ENCODE assay signal across 13 cellular contexts in genomic region chr1:8937051-8937450, GRCh38. TPM values are rescaled to one million over a fixed set of nuclear protein-coding genes. Genes with fewer than 3 reads are reported as not detected.
DNase-seq lines count a peak whose midpoint lies in the region; ATAC-seq, FAIRE-seq and TF ChIP-seq lines count a peak whose summit lies in the region.
"Not testable (repeated sequence)": the region's sequence is repeated elsewhere in the genome, so short reads cannot be mapped to it uniquely, and the experiment has no call there.
"Had no signal": no experiment of that assay in that cellular context is flagged by ENCODE, and none has a peak within 500 bp of the region (broad histone marks: within the 10 kb centered on the region; RNA-seq: fewer than 3 reads in every experiment).

No MANE protein-coding gene starts in this region.

- not testable (repeated sequence) for H3K36me3 ChIP-seq in K562 (ENCODE audit: control insufficient read depth, insufficient read depth, low read length); left ventricle myocardium inferior; neutrophil

- H3K4me1 ChIP-seq in K562 (replicated peaks in 1 of 2; ENCODE audit: control insufficient read depth in 2 of 2, insufficient read depth in 2 of 2, low read length in 2 of 2) = not testable (repeated sequence)
- H3K4me1 ChIP-seq in left ventricle myocardium inferior (peaks cover 12% of the 10 kb centered on the region), neutrophil (ENCODE audit: control insufficient read depth in 1 of 2, insufficient read depth in 1 of 2, low read depth in 1 of 2, low read length in 1 of 2) (peaks cover 42% of the 10 kb centered on the region in 2 experiments)

- not testable (repeated sequence) for TF ChIP-seq CTCF in HL-60 (IDR thresholded peaks at IDR 0.05; ENCODE audit: insufficient read depth, low read length); K562 (IDR thresholded peaks at IDR 0.05 in 2 of 3, conservative IDR thresholded peaks at IDR 0.05 in 1 of 3; ENCODE audit: insufficient read depth in 2 of 3, low read depth in 1 of 3, low read length in 3 of 3); left ventricle myocardium inferior (IDR thresholded peaks at IDR 0.05; ENCODE audit: borderline replicate concordance); neutrophil (IDR thresholded peaks at IDR 0.05)

- not testable (repeated sequence) for DNase-seq in HL-60 (ENCODE audit: low read depth in 1 of 2, low spot score in 1 of 2); T-helper 17 cell; K562 (ENCODE audit: extremely low read depth in 1 of 4, low spot score in 3 of 4); left ventricle myocardium inferior

- BruUV-seq in K562 (replicated peaks; lab: Mats Ljungman, UMichigan) = not testable (repeated sequence)

- not testable (repeated sequence) for H3K79me2 ChIP-seq in K562 (ENCODE audit: control insufficient read depth, insufficient read depth, low read length)

- not testable (repeated sequence) for H3K9me3 Mint-ChIP-seq in activated naive CD8-positive, alpha-beta T cell (ENCODE audit: low read depth)

- not testable (repeated sequence) for H3K36me3 Mint-ChIP-seq in T-helper 17 cell (ENCODE audit: low read depth); activated naive CD8-positive, alpha-beta T cell

- TF ChIP-seq POLR2A in K562 (conservative IDR thresholded peaks at IDR 0.05) = not testable (repeated sequence)

- H3K27ac ChIP-seq in HL-60 (replicated peaks) (peak overlapping the region; percentile 75), left ventricle myocardium inferior (replicated peaks) (peak overlapping the region; percentile 51), neutrophil (peak overlapping the region; percentile 70)
- not testable (repeated sequence) for H3K27ac ChIP-seq in K562 (ENCODE audit: extremely low read depth, low read depth, low read length)

- H3K27me3 ChIP-seq in HL-60 (ENCODE audit: insufficient read depth, poor library complexity, severe bottlenecking); left ventricle myocardium inferior (ENCODE audit: low read depth); neutrophil: not testable (repeated sequence)
- peaks cover 24 to 32% of the 10 kb centered on the region in 2 experiments for H3K27me3 ChIP-seq in K562 (ENCODE audit: control insufficient read depth in 2 of 2, insufficient read depth in 2 of 2, low read length in 2 of 2)

- H3K4me3 ChIP-seq in HL-60 (replicated peaks; ENCODE audit: insufficient read depth, low read length); K562; left ventricle myocardium inferior; neutrophil (ENCODE audit: low read depth in 1 of 2, low read length in 1 of 2): not testable (repeated sequence)

- not testable (repeated sequence) for H4K20me1 ChIP-seq in K562 (replicated peaks; ENCODE audit: control insufficient read depth, insufficient read depth, low read length)

- H3K9me3 ChIP-seq in T-helper 17 cell (ENCODE audit: control insufficient read depth, low read length, poor library complexity, severe bottlenecking); K562 (replicated peaks; ENCODE audit: control insufficient read depth, insufficient read depth, low read depth, low read length); left ventricle myocardium inferior (replicated peaks); neutrophil: not testable (repeated sequence)

- H3K4me2 ChIP-seq in K562 (ENCODE audit: insufficient read depth, low read length) = not testable (repeated sequence)

- H3K27ac Mint-ChIP-seq in T-helper 17 cell = peak overlapping the region; percentile 9
- peak overlapping the region; percentile 96 for H3K27ac Mint-ChIP-seq in activated naive CD8-positive, alpha-beta T cell

- H2AFZ ChIP-seq in K562 (ENCODE audit: low read depth, low read length) = not testable (repeated sequence)

- CTCF ChIA-PET in K562 (lab: Yijun Ruan, JAX; ENCODE audit: low intra/inter-chr PET ratio) = interaction anchor here (0.7 kb wide), 1 partner anchor 28 kb away, joined by 3 read pairs; no protein-coding TSS in a partner anchor

- intact Hi-C loops in K562 (cut with micrococcal nuclease); left ventricle myocardium inferior (cut with micrococcal nuclease): not testable (repeated sequence)

- H3K9me1 ChIP-seq in K562 (ENCODE audit: control insufficient read depth, insufficient read depth, low read length) = not testable (repeated sequence)

- not testable (repeated sequence) for ATAC-seq in T-helper 17 cell, K562

- in situ Hi-C loops in K562 (cut with MboI) = not testable (repeated sequence)

- H3K4me3 Mint-ChIP-seq in T-helper 17 cell; activated naive CD8-positive, alpha-beta T cell: not testable (repeated sequence)

- POLR2A ChIA-PET in K562 (lab: Yijun Ruan, JAX) = interaction anchor here (0.5 to 0.6 kb wide), 2 partner anchors 13 to 19 kb away, joined by 3 to 7 read pairs; no protein-coding TSS in a partner anchor

- not testable (repeated sequence) for TF ChIP-seq RAD21 in K562 (CRISPR knock-in tag; conservative IDR thresholded peaks at IDR 0.05 in 1 of 2, IDR thresholded peaks at IDR 0.05 in 1 of 2)

- FAIRE-seq in K562 (lab: Jason Lieb, UNC) = not testable (repeated sequence)

- H3K9ac ChIP-seq in K562 (ENCODE audit: insufficient read depth in 1 of 2, low read depth in 2 of 2, low read length in 2 of 2) = not testable (repeated sequence)

- H3K27me3 Mint-ChIP-seq in T-helper 17 cell; activated naive CD8-positive, alpha-beta T cell: not testable (repeated sequence)

- H3K4me1 Mint-ChIP-seq in T-helper 17 cell = peaks cover 35% of the 10 kb centered on the region
- H3K4me1 Mint-ChIP-seq in activated naive CD8-positive, alpha-beta T cell (ENCODE audit: low read depth) = peaks cover 55% of the 10 kb centered on the region

- TF ChIP-seq EP300 in K562 (IDR thresholded peaks at IDR 0.05; ENCODE audit: low read length) = not testable (repeated sequence)

- 11% methylated on average over 7 of the region's 7 CpGs for WGBS in K562 (ENCODE audit: insufficient coverage, low coverage, missing lambda C conversion rate)

TF ChIP-seq in K562, 482 proteins besides CTCF, POLR2A, EP300 and RAD21 (continues in another document):
- 0 out of 2 replicates have a peak, but pooled peaks have one; percentile 13 for TF ChIP-seq CBFA2T2 (conservative IDR thresholded peaks at IDR 0.05)

RNA-seq across cellular contexts. Expression of gene CA6, which starts 8.6 kb away (rescaled TPM):
- 1 to 10 TPM in 1 of 2 donors, not detected in 1; 1.6 TPM for total RNA-seq in T-helper 17 cell
- total RNA-seq in K562 (2011; cell fraction: chromatin; rRNA removed; ENCODE audit: low replicate concordance) = not detected in 2 replicates
- total RNA-seq in K562 (2011; cell fraction: nucleolus; rRNA removed) = not detected in 2 replicates
- total RNA-seq in K562 (2011; cell fraction: nucleoplasm; rRNA removed) = not detected in 2 replicates
- total RNA-seq in K562 (2014; rRNA removed) = not detected in 2 replicates
- not detected in 2 replicates for total RNA-seq in K562 (2014; rRNA removed; fragmentation: Illumina TruSeq; extraction: Trizol)
- not detected in 2 replicates for total RNA-seq in K562 (2015; rRNA removed; fragmentation: Illumina TruSeq; extraction: Trizol)
- total RNA-seq in K562 (2021) = not detected in 2 replicates
- not detected in 2 replicates for polyA plus RNA-seq in K562 (2011; rRNA removed)
- not detected in 2 replicates for polyA plus RNA-seq in K562 (2011; cell fraction: cytosol; rRNA removed)
- not detected in 2 replicates for polyA plus RNA-seq in K562 (2011; cell fraction: nucleus; rRNA removed)
- not detected in 2 replicates for polyA plus RNA-seq in K562 (2012)
- not detected in 2 replicates for polyA plus RNA-seq in K562 (2014; fragmentation: Illumina TruSeq; extraction: Trizol)
- polyA plus RNA-seq in K562 (2014; fragmentation: Nextera tagmentation; extraction: Ambion mirVana) = not detected
- polyA plus RNA-seq in K562 (2014; rRNA removed) = not detected in 2 replicates
- not detected in 2 replicates for polyA minus RNA-seq in K562 (2011; rRNA and poly(A)+ RNA removed)
- not detected in 2 replicates for polyA minus RNA-seq in K562 (2011; cell fraction: cytosol; rRNA and poly(A)+ RNA removed)
- polyA minus RNA-seq in K562 (2011; cell fraction: nucleus; rRNA and poly(A)+ RNA removed) = not detected in 2 replicates
- not detected for total RNA-seq in left ventricle myocardium inferior
- total RNA-seq: Daoy, G401, GM23338, H4, H9 had no signal
- polyA plus RNA-seq: A549, CD14-positive monocyte, GM23338 had no signal

RNA-seq across cellular contexts. Expression of gene ENO1, which starts 58.6 kb away (rescaled TPM):
- total RNA-seq in T-helper 17 cell = 100 to 1,000 TPM; 322 to 380 TPM
- total RNA-seq in K562 (2011; cell fraction: chromatin; rRNA removed; ENCODE audit: low replicate concordance) = 790 and 1,193 TPM in 2 replicates
- 1,022 and 1,050 TPM in 2 replicates for total RNA-seq in K562 (2011; cell fraction: nucleolus; rRNA removed)
- total RNA-seq in K562 (2011; cell fraction: nucleoplasm; rRNA removed) = 987 and 1,019 TPM in 2 replicates
- total RNA-seq in K562 (2014; rRNA removed) = 2,617 and 2,757 TPM in 2 replicates
- total RNA-seq in K562 (2014; rRNA removed; fragmentation: Illumina TruSeq; extraction: Trizol) = 2,118 and 2,410 TPM in 2 replicates
- 2,997 and 3,044 TPM in 2 replicates for total RNA-seq in K562 (2015; rRNA removed; fragmentation: Illumina TruSeq; extraction: Trizol)
- 2,642 and 2,717 TPM in 2 replicates for total RNA-seq in K562 (2021)
- polyA plus RNA-seq in K562 (2011; rRNA removed) = 3,253 and 3,807 TPM in 2 replicates
- polyA plus RNA-seq in K562 (2011; cell fraction: cytosol; rRNA removed) = 3,902 and 3,930 TPM in 2 replicates
- polyA plus RNA-seq in K562 (2011; cell fraction: nucleus; rRNA removed) = 1,435 and 2,014 TPM in 2 replicates
- 2,677 and 3,119 TPM in 2 replicates for polyA plus RNA-seq in K562 (2012)
- 2,868 and 3,193 TPM in 2 replicates for polyA plus RNA-seq in K562 (2014; fragmentation: Illumina TruSeq; extraction: Trizol)
- polyA plus RNA-seq in K562 (2014; fragmentation: Nextera tagmentation; extraction: Ambion mirVana) = 1,000 to 10,000 TPM; 6,249 to 7,472 TPM
- polyA plus RNA-seq in K562 (2014; rRNA removed) = 2,249 and 2,310 TPM in 2 replicates
- 3,327 and 3,913 TPM in 2 replicates for polyA minus RNA-seq in K562 (2011; rRNA and poly(A)+ RNA removed)
- polyA minus RNA-seq in K562 (2011; cell fraction: cytosol; rRNA and poly(A)+ RNA removed) = 2,697 and 3,181 TPM in 2 replicates
- polyA minus RNA-seq in K562 (2011; cell fraction: nucleus; rRNA and poly(A)+ RNA removed) = 390 and 803 TPM in 2 replicates
- total RNA-seq in left ventricle myocardium inferior = 124 TPM
